In genomic region chr2:113587201-113587600, GRCh38 we compare ENCODE assay signal across 8 cellular contexts. TPM values are rescaled to one million over a fixed set of nuclear protein-coding genes. Genes with fewer than 3 reads are reported as not detected.
DNase-seq lines count a peak whose midpoint lies in the region; TF ChIP-seq lines count a peak whose summit lies in the region.
"Not testable (repeated sequence)": the region's sequence is repeated elsewhere in the genome, so short reads cannot be mapped to it uniquely, and the experiment has no call there.

No MANE protein-coding gene starts in this region.

- TF ChIP-seq RAD21 in SK-N-SH (IDR thresholded peaks at IDR 0.05; ENCODE audit: low read length), result not testable (repeated sequence)

- H3K9me3 ChIP-seq in SK-N-SH; colonic mucosa; osteoblast (ENCODE audit: low read depth, low read length): not testable (repeated sequence)

- H3K4me3 ChIP-seq in SK-N-SH (ENCODE audit: low read depth in 2 of 2, low read length in 1 of 2); colonic mucosa; osteoblast (ENCODE audit: insufficient read depth, low read length): not testable (repeated sequence)

- not testable (repeated sequence) for H3K4me1 ChIP-seq in SK-N-SH (ENCODE audit: control insufficient read depth in 1 of 2, insufficient read depth in 2 of 2, low read depth in 1 of 2, low read length in 1 of 2); colonic mucosa; osteoblast (ENCODE audit: insufficient read depth, low read length)

- TF ChIP-seq CTCF in SK-N-SH (IDR thresholded peaks at IDR 0.05) (peak; percentile 63), colonic mucosa (IDR thresholded peaks at IDR 0.05) (peak; percentile 37), osteoblast (IDR thresholded peaks at IDR 0.05; ENCODE audit: extremely low read depth, low read depth, low read length) (peak; percentile 48)

- DNase-seq in AG20443 (ENCODE audit: low spot score) (peak; percentile 15), H4 (ENCODE audit: low spot score) (peak; percentile 7), colonic mucosa (peak; percentile 70), hepatic stellate cell (ENCODE audit: low spot score) (peak; percentile 40)
- DNase-seq in SK-N-SH; osteoblast (ENCODE audit: insufficient read length, low spot score, missing footprints): not testable (repeated sequence)
- peak; percentile 71 to 76 for DNase-seq in activated T-cell treated with anti-CD3 and anti-CD28 coated beads, Interleukin-2, amount 50 U/mL, for 48 hours
- DNase-seq in stimulated activated CD8-positive, alpha-beta memory T cell treated with anti-CD3 and anti-CD28 coated beads, Interleukin-4, amount 100 ng/mL, for 24 hours (ENCODE audit: low read depth), result peak; percentile 50

- POLR2A ChIA-PET in SK-N-SH (lab: Yijun Ruan, JAX), result not testable (repeated sequence)

- not testable (repeated sequence) for H2AFZ ChIP-seq in SK-N-SH (ENCODE audit: low read depth); osteoblast (ENCODE audit: low read length)

- WGBS in SK-N-SH (ENCODE audit: low lambda C conversion rate), result 46% methylated on average over 3 of the region's 3 CpGs

- H3K27me3 ChIP-seq in SK-N-SH (ENCODE audit: insufficient read depth); colonic mucosa; osteoblast (ENCODE audit: insufficient read depth, low read length): not testable (repeated sequence)

- H3F3A ChIP-seq in SK-N-SH (replicated peaks; ENCODE audit: insufficient read depth), result not testable (repeated sequence)

- not testable (repeated sequence) for TF ChIP-seq EP300 in SK-N-SH (IDR thresholded peaks at IDR 0.05; ENCODE audit: borderline replicate concordance in 1 of 2, low read depth in 1 of 2, low read length in 1 of 2)

- H3K27ac ChIP-seq in SK-N-SH (ENCODE audit: low read depth in 2 of 2, low read length in 1 of 2); colonic mucosa; osteoblast (ENCODE audit: low read depth, low read length): not testable (repeated sequence)

- not testable (repeated sequence) for H3K9me2 ChIP-seq in SK-N-SH

- H3K4me2 ChIP-seq in SK-N-SH; osteoblast (ENCODE audit: insufficient read depth, low read length): not testable (repeated sequence)

- H4K20me1 ChIP-seq in SK-N-SH (ENCODE audit: insufficient read depth); osteoblast (ENCODE audit: insufficient read depth, low read length): not testable (repeated sequence)

- CTCF ChIA-PET in SK-N-SH (lab: Yijun Ruan, JAX), result not testable (repeated sequence)

- intact Hi-C loops in colonic mucosa (cut with DNase I), result not testable (repeated sequence)

- not testable (repeated sequence) for H3K9ac ChIP-seq in SK-N-SH; colonic mucosa (ENCODE audit: low read depth in 2 of 2, low read length in 2 of 2)

- not testable (repeated sequence) for H3K79me2 ChIP-seq in SK-N-SH (ENCODE audit: insufficient read depth); osteoblast (ENCODE audit: insufficient read depth, low read length)

- not testable (repeated sequence) for H3K36me3 ChIP-seq in SK-N-SH (replicated peaks in 1 of 2; ENCODE audit: control insufficient read depth in 1 of 2, insufficient read depth in 2 of 2, low read length in 1 of 2); colonic mucosa; osteoblast (ENCODE audit: insufficient read depth, low read length)

RNA-seq across cellular contexts. Expression of gene RABL2A, which starts 39.9 kb away (rescaled TPM):
- total RNA-seq in H4 (2014; rRNA removed; shearing (Covaris generic)), result 4.5 and 6.4 TPM in 2 replicates
- 26.4 and 30.3 TPM in 2 replicates for polyA plus RNA-seq in SK-N-SH (2012; rRNA removed)
- polyA plus RNA-seq in SK-N-SH (2012; cell fraction: cytosol; rRNA removed), result 11.6 and 15.4 TPM in 2 replicates
- 149 and 183 TPM in 2 replicates for polyA plus RNA-seq in SK-N-SH (2012; cell fraction: nucleus; rRNA removed)
- total RNA-seq in colonic mucosa (10 to 100 TPM in 1 of 2 donors, 1 to 10 TPM in 1; 9.3 to 19.4 TPM), osteoblast (9.4 and 20.3 TPM in 2 replicates)
